Comparison of ENCODE assay signal across 16 cellular contexts in the genomic region with DNA sequence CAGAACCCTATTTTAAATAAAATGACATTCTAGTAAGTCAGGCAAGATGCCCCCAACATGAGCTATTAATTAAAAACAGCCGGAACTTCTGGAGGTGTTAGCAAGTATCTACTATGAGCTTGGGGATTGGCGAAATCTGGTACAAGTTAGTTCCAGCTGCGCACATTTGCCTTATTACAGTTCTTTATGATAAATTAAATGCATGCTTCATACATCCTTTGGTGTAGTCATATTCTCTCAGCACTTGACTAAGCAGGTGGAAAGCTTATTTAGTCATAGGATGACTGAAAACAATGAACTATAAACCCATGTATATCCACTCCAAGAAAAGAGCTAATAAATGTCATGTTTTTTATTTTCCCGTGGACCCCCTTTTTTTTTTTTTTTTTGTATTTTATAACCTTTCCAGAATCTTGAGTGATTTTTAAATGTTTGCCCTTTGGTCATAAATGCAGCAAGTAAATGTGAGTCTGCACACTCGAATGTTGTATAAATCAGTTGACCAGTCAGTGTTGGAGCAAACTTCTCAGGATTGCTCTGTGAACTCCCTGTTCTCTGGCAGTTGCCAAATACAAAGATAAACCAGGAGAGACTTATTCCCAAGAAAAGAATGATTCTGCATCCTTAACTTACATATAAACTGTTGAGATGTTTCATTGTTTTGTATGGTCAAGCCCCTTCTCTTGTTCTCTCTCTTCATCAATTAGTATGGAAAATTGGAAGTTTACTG. TPM values are rescaled to one million over a fixed set of nuclear protein-coding genes. Genes with fewer than 3 reads are reported as not detected.
A peak's percentile ranks its signal among the peaks of the same experiment; 100 is the strongest.
DNase-seq lines count a peak whose midpoint lies in the region; ATAC-seq and TF ChIP-seq lines count a peak whose summit lies in the region.
"Had no signal": no experiment of that assay in that cellular context is flagged by ENCODE, and none has a peak within 500 bp of the region (broad histone marks: within the 10 kb centered on the region; RNA-seq: fewer than 3 reads in every experiment).

No MANE protein-coding gene starts in this region.

- no peak overlapping the region for H3K4me3 Mint-ChIP-seq in CD8-positive, alpha-beta T cell

- in situ Hi-C loops in GM13977 (cut with MboI; ENCODE audit: low pct_unique_long_range_greater_than_20kb, low sequenced_read_pairs, unreplicated experiment) = loop anchor here (10.0 to 25.0 kb wide), 3 partner anchors 759 to 1266 kb away; no protein-coding TSS in a partner anchor

- no peaks in the 10 kb centered on the region for H3K27me3 Mint-ChIP-seq in CD8-positive, alpha-beta T cell (ENCODE audit: low read depth)

- no peak for TF ChIP-seq CTCF in CD8-positive, alpha-beta T cell (IDR thresholded peaks at IDR 0.05)
- no peak for TF ChIP-seq CTCF in fibroblast of mammary gland (conservative IDR thresholded peaks at IDR 0.05; ENCODE audit: control insufficient read depth, insufficient read depth, low read depth, low read length)
- TF ChIP-seq CTCF in spleen (IDR thresholded peaks at IDR 0.05 in 8 of 11, conservative IDR thresholded peaks at IDR 0.05 in 3 of 11) = no peak
- TF ChIP-seq CTCF in GM13977 (IDR thresholded peaks at IDR 0.05; ENCODE audit: extremely low read depth, insufficient read depth, missing control alignments) = no peak

- POLR2A ChIA-PET in CD8-positive, alpha-beta T cell (lab: Charles Lee) = interaction anchor here (0.6 to 1.6 kb wide), 6 partner anchors 16 to 901 kb away, joined by 3 to 12 read pairs (median 3); partner anchors contain the start of gene PIK3R1

- CTCF ChIA-PET in CD8-positive, alpha-beta T cell (lab: Charles Lee) = interaction anchor here (0.7 to 10.2 kb wide), 20 partner anchors 12 to 1109 kb away, joined by 3 to 91 read pairs (median 4); partner anchors contain the start of gene PIK3R1

- H3K4me3 ChIP-seq in CD8-positive, alpha-beta T cell (ENCODE audit: low read depth, low read length) = no peak overlapping the region
- H3K4me3 ChIP-seq in SK-N-MC (peak overlapping the region; percentile 56), fibroblast of mammary gland (ENCODE audit: control insufficient read depth, low read depth, low read length) (no peak overlapping the region), spleen (no peak overlapping the region)
- H3K4me3 ChIP-seq: BLaER1 treated with 17β-estradiol and CSF1 and Interleukin-3, amounts not matched to agents 10 nM and 100 nM had no signal

- no peak for DNase-seq in CD8-positive, alpha-beta T cell
- DNase-seq in SK-N-MC (ENCODE audit: low read depth, low spot score) (peak; percentile 89), fibroblast of mammary gland (ENCODE audit: low read depth) (peak; percentile 78), spleen (no peak), GM13977 (ENCODE audit: low spot score) (no peak), DMS153 treated with DMSO at 0.1 percent for 48 hours (lab: John Stamatoyannopoulos, UW; ENCODE audit: unreplicated experiment) (no peak), amygdala (lab: John Stamatoyannopoulos, UW) (no peak), DMS153 (lab: John Stamatoyannopoulos, UW) (no peak)
- DNase-seq: IMR-90; mesendoderm; NCI-H1105; NCI-H2227 treated with DMSO at 0.1 percent for 48 hours; stimulated activated CD4-positive, alpha-beta T cell treated with anti-CD3 and anti-CD28 coated beads, Interleukin-2, amount 100 ng/mL, for 24 hours; SW 1271 had no signal

- peak overlapping the region; percentile 62 for H3K27ac Mint-ChIP-seq in CD8-positive, alpha-beta T cell
- H3K27ac Mint-ChIP-seq: activated T-helper 2 cell treated with anti-CD3 and anti-CD28 coated beads, Interferon-gamma antibody, Interleukin-2, Interleukin-4, amounts not matched to agents 10 μg/mL and 5 μg/mL and 100 μg/mL, durations not matched to agents 14 hours and 24 hours and 36 hours had no signal

- intact Hi-C loops in CD8-positive, alpha-beta T cell (cut with DNase I, micrococcal nuclease) = loop anchor here (1.0 to 10.0 kb wide), 9 partner anchors 10 to 1249 kb away; partner anchors contain the start of gene PIK3R1 (in 2 of the 2)
- intact Hi-C loops in spleen (cut with DNase I; ENCODE audit: low total_unique reads) = loop anchor here (10.0 kb wide), 1 partner anchor 1009 kb away; no protein-coding TSS in a partner anchor

- peaks cover 2% of the 10 kb centered on the region for H3K36me3 Mint-ChIP-seq in CD8-positive, alpha-beta T cell

- ATAC-seq in CD8-positive, alpha-beta T cell = no peak

- H3K9me3 ChIP-seq in CD8-positive, alpha-beta T cell (ENCODE audit: low read length) = no peaks in the 10 kb centered on the region
- H3K9me3 ChIP-seq in SK-N-MC (ENCODE audit: low read depth, low read length) (no peaks in the 10 kb centered on the region), spleen (no peaks in the 10 kb centered on the region)
- H3K9me3 ChIP-seq: BLaER1 treated with 17β-estradiol and CSF1 and Interleukin-3, amounts not matched to agents 10 nM and 100 nM had no signal

- H3K36me3 ChIP-seq in CD8-positive, alpha-beta T cell (ENCODE audit: insufficient read depth, low read length) = no peaks in the 10 kb centered on the region
- peaks cover 4% of the 10 kb centered on the region; the same call in 1 of the 2 replicates for H3K36me3 ChIP-seq in SK-N-MC (ENCODE audit: insufficient read depth, low read length)
- H3K36me3 ChIP-seq in spleen = peaks cover 0 to 10% (median 0%) of the 10 kb centered on the region in 6 donors

- no peak for TF ChIP-seq POLR2A in spleen (IDR thresholded peaks at IDR 0.05)

- no peak overlapping the region for H3K27ac ChIP-seq in CD8-positive, alpha-beta T cell (ENCODE audit: low read depth, low read length)
- H3K27ac ChIP-seq in SK-N-MC (peak overlapping the region; percentile 95), spleen (peak overlapping the region in 6 of 8 donors; percentile 51 to 75 (median 68))
- H3K27ac ChIP-seq: BLaER1 treated with 17β-estradiol and CSF1 and Interleukin-3, amounts not matched to agents 10 nM and 100 nM had no signal

- WGBS in spleen, 5 donors = 84 to 94% (median 86%) methylated on average over 5 of the region's 5 CpGs

- peaks cover 94% of the 10 kb centered on the region for H3K4me1 Mint-ChIP-seq in CD8-positive, alpha-beta T cell (ENCODE audit: low read depth)

- no peaks in the 10 kb centered on the region for H3K9me3 Mint-ChIP-seq in CD8-positive, alpha-beta T cell
- H3K9me3 Mint-ChIP-seq: activated T-helper 2 cell treated with anti-CD3 and anti-CD28 coated beads, Interferon-gamma antibody, Interleukin-2, Interleukin-4, amounts not matched to agents 10 μg/mL and 5 μg/mL and 100 μg/mL, durations not matched to agents 14 hours and 24 hours and 36 hours had no signal

- no peaks in the 10 kb centered on the region for H3K27me3 ChIP-seq in CD8-positive, alpha-beta T cell (ENCODE audit: insufficient read depth, low read length)
- no peaks in the 10 kb centered on the region for H3K27me3 ChIP-seq in spleen (replicated peaks in 1 of 7)
- H3K27me3 ChIP-seq: BLaER1 treated with 17β-estradiol and CSF1 and Interleukin-3, amounts not matched to agents 10 nM and 100 nM had no signal

- peaks cover 90% of the 10 kb centered on the region for H3K4me1 ChIP-seq in CD8-positive, alpha-beta T cell (ENCODE audit: insufficient read depth, low read length)
- H3K4me1 ChIP-seq in spleen = peaks cover 43 to 100% (median 98%) of the 10 kb centered on the region in 6 donors

- peak overlapping the region; percentile 70 for H3K9ac ChIP-seq in SK-N-MC (ENCODE audit: insufficient read length)

RNA-seq across cellular contexts. Expression of gene PIK3R1, which starts 38.2 kb away (rescaled TPM):
- 100 to 1,000 TPM; 461 to 470 TPM for total RNA-seq in CD8-positive, alpha-beta T cell
- 100 to 1,000 TPM in 5 of 7 donors, 10 to 100 TPM in 2; 72.7 to 200 (median 123) TPM for total RNA-seq in spleen
- 10 to 100 TPM in 1 of 3 donors, 1 to 10 TPM in 2; 4.9 to 15.1 (median 7.6) TPM for polyA plus RNA-seq in spleen

Comparison
In these comparisons a context has a peak if more than half of its experiments do, and no peak if none do; other contexts are left out.
1. DNase-seq: peak in SK-N-MC (single experiment) and fibroblast of mammary gland (single experiment); none in CD8-positive, alpha-beta T cell (0 of 7), spleen (single experiment), GM13977 (single experiment), DMS153 treated with DMSO at 0.1 percent for 48 hours (single experiment), amygdala (0 of 56) and DMS153 (single experiment).